Comparison of ENCODE assay signal across 8 cellular contexts in the genomic region with DNA sequence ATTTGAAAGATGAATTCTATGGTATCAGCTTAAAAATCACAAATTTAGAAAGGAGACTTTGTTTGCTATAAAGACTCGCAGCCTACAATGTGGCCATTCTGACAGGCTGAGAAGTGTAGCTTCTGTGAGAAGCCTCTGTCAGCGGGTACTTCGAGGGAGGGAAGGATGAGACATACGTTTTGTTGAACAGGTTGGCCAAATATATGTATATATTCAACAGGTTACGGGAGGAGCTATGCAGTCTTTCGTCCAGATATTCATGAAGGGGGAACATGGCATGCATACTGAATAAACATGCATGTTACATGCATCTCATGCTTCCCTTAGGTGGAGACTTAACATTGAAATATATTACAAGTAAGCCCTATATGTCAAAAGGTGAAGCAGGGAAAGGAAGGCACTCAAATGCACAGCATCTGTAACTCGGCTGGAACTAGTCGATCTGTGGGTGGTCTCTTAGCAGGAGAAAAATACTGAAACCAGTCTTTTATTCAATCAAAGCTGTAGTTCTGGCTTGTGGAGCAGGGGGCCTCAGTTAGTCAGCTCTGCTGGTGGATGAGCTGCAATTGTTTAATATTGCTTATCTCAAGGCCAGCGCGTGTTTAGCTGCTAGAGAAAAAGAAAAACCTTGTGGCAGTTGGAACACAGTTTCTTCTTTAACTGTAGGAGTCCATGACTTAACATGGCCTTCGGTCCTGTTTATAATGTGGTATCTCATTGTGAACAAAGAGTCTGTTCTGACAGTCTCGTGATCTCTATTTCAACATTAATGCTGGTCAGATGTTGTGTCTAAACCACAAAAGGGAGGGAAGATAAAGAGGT.
DNase-seq lines count a peak whose midpoint lies in the region; ATAC-seq, FAIRE-seq and TF ChIP-seq lines count a peak whose summit lies in the region.

No MANE protein-coding gene starts in this region.

- peak in 4 of 9 donors; percentile 7 to 35 (median 17) for TF ChIP-seq CTCF in heart right ventricle (IDR thresholded peaks at IDR 0.05)
- TF ChIP-seq CTCF in dorsolateral prefrontal cortex (IDR thresholded peaks at IDR 0.05 in 54 of 56, conservative IDR thresholded peaks at IDR 0.05 in 2 of 56; ENCODE audit: low read depth in 1 of 56, partially characterized antibody in 56 of 56), result peak in 3 of 56 donors; percentile 13 to 23 (median 16)
- no peak for TF ChIP-seq CTCF in osteoblast (IDR thresholded peaks at IDR 0.05; ENCODE audit: extremely low read depth, low read depth, low read length)
- no peak for TF ChIP-seq CTCF in sigmoid colon (IDR thresholded peaks at IDR 0.05)
- no peak for TF ChIP-seq CTCF in right lobe of liver (IDR thresholded peaks at IDR 0.05)
- no peak for TF ChIP-seq CTCF in kidney (IDR thresholded peaks at IDR 0.05; ENCODE audit: borderline replicate concordance, extremely low read depth, insufficient read depth)

- no peak for TF ChIP-seq EP300 in sigmoid colon (IDR thresholded peaks at IDR 0.05)

- DNase-seq in right cardiac atrium (no peak), heart right ventricle (no peak), dorsolateral prefrontal cortex (no peak), osteoblast (ENCODE audit: insufficient read length, low spot score, missing footprints) (no peak), sigmoid colon (no peak), right lobe of liver (no peak), kidney (no peak)

- no peaks in the 10 kb centered on the region for H3K9me3 ChIP-seq in right cardiac atrium (ENCODE audit: control insufficient read depth, low read length)
- peaks cover 0 to 9% (median 0%) of the 10 kb centered on the region in 11 donors for H3K9me3 ChIP-seq in heart right ventricle
- no peaks in the 10 kb centered on the region for H3K9me3 ChIP-seq in osteoblast (ENCODE audit: low read depth, low read length)
- no peaks in the 10 kb centered on the region for H3K9me3 ChIP-seq in sigmoid colon
- H3K9me3 ChIP-seq in right lobe of liver, result no peaks in the 10 kb centered on the region
- H3K9me3 ChIP-seq in kidney (ENCODE audit: control insufficient read depth in 1 of 2, low read length in 2 of 2), result no peaks in the 10 kb centered on the region

- no peaks in the 10 kb centered on the region for H3K79me2 ChIP-seq in osteoblast (ENCODE audit: insufficient read depth, low read length)

- no peak overlapping the region for H3K4me3 ChIP-seq in right cardiac atrium (ENCODE audit: low read length)
- no peak overlapping the region for H3K4me3 ChIP-seq in heart right ventricle
- peak overlapping the region in 39 of 59 donors; percentile 0 to 52 (median 29) for H3K4me3 ChIP-seq in dorsolateral prefrontal cortex
- H3K4me3 ChIP-seq in osteoblast (ENCODE audit: insufficient read depth, low read length), result no peak overlapping the region
- H3K4me3 ChIP-seq in sigmoid colon, result no peak overlapping the region
- no peak overlapping the region for H3K4me3 ChIP-seq in right lobe of liver
- no peak overlapping the region for H3K4me3 ChIP-seq in kidney (ENCODE audit: low read length in 2 of 2)

- TF ChIP-seq POLR2A in sigmoid colon (IDR thresholded peaks at IDR 0.05) (no peak), right lobe of liver (IDR thresholded peaks at IDR 0.05) (no peak)

- no peak for FAIRE-seq in kidney (lab: Jason Lieb, UNC)

- 48% methylated on average over 12 of the region's 12 CpGs for WGBS in right cardiac atrium
- 60 to 63% methylated on average over 12 of the region's 12 CpGs for WGBS in heart right ventricle, 2 donors
- WGBS in sigmoid colon, 2 donors, result 79 to 84% methylated on average over 12 of the region's 12 CpGs
- 50% methylated on average over 12 of the region's 12 CpGs for whole genome bisulfite sequencing in right lobe of liver (ENCODE audit: insufficient coverage, low coverage, low lambda C conversion rate, missing lambda C conversion rate)

- intact Hi-C loops in right cardiac atrium (cut with DNase I) (no loop called here), heart right ventricle (cut with DNase I) (no loop called here), dorsolateral prefrontal cortex (cut with DNase I) (no loop called here), sigmoid colon (cut with DNase I) (no loop called here), right lobe of liver (cut with DNase I) (no loop called here), kidney (cut with DNase I) (no loop called here)

- H3K4me1 ChIP-seq in right cardiac atrium (ENCODE audit: control insufficient read depth, insufficient read depth, low read length), result no peaks in the 10 kb centered on the region
- H3K4me1 ChIP-seq in heart right ventricle, result peaks cover 0 to 26% (median 0%) of the 10 kb centered on the region in 9 donors
- no peaks in the 10 kb centered on the region for H3K4me1 ChIP-seq in osteoblast (ENCODE audit: insufficient read depth, low read length)
- H3K4me1 ChIP-seq in sigmoid colon, result peaks cover 0 to 11% (median 4%) of the 10 kb centered on the region in 4 donors
- no peaks in the 10 kb centered on the region for H3K4me1 ChIP-seq in right lobe of liver
- H3K4me1 ChIP-seq in kidney (ENCODE audit: control insufficient read depth in 1 of 2, insufficient read depth in 1 of 2, low read depth in 1 of 2, low read length in 2 of 2), result peaks cover 0 to 4% of the 10 kb centered on the region in 2 donors

- no peak overlapping the region for H2AFZ ChIP-seq in osteoblast (ENCODE audit: low read length)

- H3K27ac ChIP-seq in right cardiac atrium (ENCODE audit: low read length) (no peak overlapping the region), heart right ventricle (peak overlapping the region in 1 of 10 donors; percentile 32), dorsolateral prefrontal cortex (no peak overlapping the region), osteoblast (ENCODE audit: low read depth, low read length) (no peak overlapping the region), sigmoid colon (no peak overlapping the region), right lobe of liver (no peak overlapping the region), kidney (ENCODE audit: low read depth in 2 of 2, low read length in 2 of 2) (no peak overlapping the region)

- no peaks in the 10 kb centered on the region for H3K27me3 ChIP-seq in right cardiac atrium (ENCODE audit: control insufficient read depth, insufficient read depth)
- H3K27me3 ChIP-seq in heart right ventricle, result no peaks in the 10 kb centered on the region
- no peaks in the 10 kb centered on the region for H3K27me3 ChIP-seq in dorsolateral prefrontal cortex
- no peaks in the 10 kb centered on the region for H3K27me3 ChIP-seq in osteoblast (ENCODE audit: insufficient read depth, low read length)
- no peaks in the 10 kb centered on the region for H3K27me3 ChIP-seq in sigmoid colon
- no peaks in the 10 kb centered on the region for H3K27me3 ChIP-seq in right lobe of liver

- no peaks in the 10 kb centered on the region for H3K36me3 ChIP-seq in heart right ventricle
- no peaks in the 10 kb centered on the region for H3K36me3 ChIP-seq in osteoblast (ENCODE audit: insufficient read depth, low read length)
- no peaks in the 10 kb centered on the region for H3K36me3 ChIP-seq in sigmoid colon
- no peaks in the 10 kb centered on the region for H3K36me3 ChIP-seq in right lobe of liver
- no peaks in the 10 kb centered on the region for H3K36me3 ChIP-seq in kidney (ENCODE audit: control insufficient read depth in 1 of 2, insufficient read depth in 2 of 2, low read length in 2 of 2)

- ATAC-seq in right cardiac atrium (peak; percentile 25 to 51), heart right ventricle (no peak), HG03460 (IDR thresholded peaks at IDR 0.05; ENCODE audit: unreplicated experiment) (peak; percentile 11), right lobe of liver (no peak)

- H3K4me2 ChIP-seq in osteoblast (ENCODE audit: insufficient read depth, low read length), result no peak overlapping the region

- H3K9ac ChIP-seq in kidney (ENCODE audit: low read length in 2 of 2), result no peak overlapping the region

- no peaks in the 10 kb centered on the region for H4K20me1 ChIP-seq in osteoblast (ENCODE audit: insufficient read depth, low read length)

Comparison
In these comparisons a context has a peak if more than half of its experiments do, and no peak if none do; other contexts are left out.
1. ATAC-seq: peak in right cardiac atrium (2 of 2) and HG03460 (single experiment); none in heart right ventricle (0 of 8) and right lobe of liver (0 of 4).
2. H3K4me3 ChIP-seq: peak in dorsolateral prefrontal cortex (39 of 59); none in right cardiac atrium (single experiment), heart right ventricle (0 of 10), osteoblast (single experiment), sigmoid colon (0 of 4), right lobe of liver (0 of 3) and kidney (0 of 2).